Comparison of ENCODE assay signal across 9 cellular contexts in the genomic region with DNA sequence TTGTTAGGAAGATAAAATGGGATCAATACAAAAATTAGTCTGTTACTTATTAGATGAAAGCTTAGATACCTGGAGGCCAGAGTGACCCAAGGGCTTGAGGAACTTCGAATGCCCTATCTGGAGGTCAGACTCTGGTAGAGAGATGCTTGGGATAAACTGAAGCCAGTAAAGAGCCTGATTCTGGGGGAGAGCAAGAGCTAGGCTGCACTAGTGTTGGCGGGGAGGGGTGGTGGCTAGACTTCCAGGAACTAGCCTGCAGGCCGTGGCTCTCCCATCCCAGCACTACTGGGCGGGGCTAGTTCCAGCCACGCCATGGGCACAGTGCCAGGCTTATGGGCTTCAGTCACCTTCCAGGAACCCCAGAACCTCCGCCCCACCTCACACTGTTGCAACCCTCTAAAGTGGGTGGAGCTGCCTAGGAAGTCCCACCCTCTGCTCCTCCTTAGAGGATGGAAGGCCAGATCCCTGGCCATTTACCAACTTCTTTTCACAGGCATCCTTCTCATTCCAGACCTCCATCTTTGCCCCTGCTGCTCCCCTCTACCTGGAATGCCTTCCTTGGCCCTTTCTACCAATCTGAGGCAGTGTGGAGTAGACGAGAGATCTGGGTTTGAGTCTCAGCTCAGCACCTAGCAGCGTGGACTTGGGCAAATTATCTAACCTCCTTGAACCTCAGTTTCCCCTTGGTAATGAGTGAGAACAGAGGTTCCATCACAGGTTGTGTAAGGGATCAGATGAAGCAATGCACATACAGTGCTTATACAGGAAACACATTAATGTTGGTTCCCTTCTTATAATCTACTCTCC. TPM values are rescaled to one million over a fixed set of nuclear protein-coding genes. Genes with fewer than 3 reads are reported as not detected.
A peak's percentile ranks its signal among the peaks of the same experiment; 100 is the strongest.
DNase-seq lines count a peak whose midpoint lies in the region; ATAC-seq and TF ChIP-seq lines count a peak whose summit lies in the region.
"Had no signal": no experiment of that assay in that cellular context is flagged by ENCODE, and none has a peak within 500 bp of the region (broad histone marks: within the 10 kb centered on the region; RNA-seq: fewer than 3 reads in every experiment).

No MANE protein-coding gene starts in this region.

- no peak for TF ChIP-seq POLR2A in breast epithelium (IDR thresholded peaks at IDR 0.05)

- DNase-seq in GF-D8 (lab: John Stamatoyannopoulos, UW) = peak; percentile 98
- DNase-seq in NCI-H69 (lab: John Stamatoyannopoulos, UW) = peak; percentile 87
- peak; percentile 65 to 77 for DNase-seq in breast epithelium (ENCODE audit: low spot score in 2 of 2)
- DNase-seq in mucosa of gallbladder (ENCODE audit: low spot score) = peak; percentile 89
- no peak for DNase-seq in ACHN
- DNase-seq in T1000 (lab: John Stamatoyannopoulos, UW) = no peak

- no peaks in the 10 kb centered on the region for H3K9me3 ChIP-seq in breast epithelium
- H3K9me3 ChIP-seq: HAP-1 had no signal

- no peak overlapping the region for H3K4me3 ChIP-seq in breast epithelium
- H3K4me3 ChIP-seq: HAP-1 had no signal

- no peak for TF ChIP-seq CTCF in breast epithelium (IDR thresholded peaks at IDR 0.05)

- in situ Hi-C loops in ACHN (cut with HindIII; ENCODE audit: low pct_ligation_motif_present, low pct_unique_long_range_greater_than_20kb, low sequenced_read_pairs) = no loop called here

- no peak for ATAC-seq in HG03354 (IDR thresholded peaks at IDR 0.05; ENCODE audit: poor library complexity, severe bottlenecking, unreplicated experiment)
- no peak for ATAC-seq in HG03432 (IDR thresholded peaks at IDR 0.05; ENCODE audit: unreplicated experiment)

- H3K27me3 ChIP-seq in breast epithelium = no peaks in the 10 kb centered on the region

- H3K36me3 ChIP-seq in breast epithelium = no peaks in the 10 kb centered on the region
- H3K36me3 ChIP-seq: HAP-1 had no signal

- H3K27ac ChIP-seq in breast epithelium = no peak overlapping the region

- no peaks in the 10 kb centered on the region for H3K4me1 ChIP-seq in breast epithelium
- H3K4me1 ChIP-seq: HAP-1 had no signal

- intact Hi-C loops in breast epithelium (cut with DNase I; ENCODE audit: low total_unique reads) = no loop called here

RNA-seq across cellular contexts. Expression of gene NFE2, which starts 6.3 kb away (rescaled TPM):
- under 1 TPM; 0.15 to 0.48 (median 0.33) TPM for total RNA-seq in breast epithelium
- total RNA-seq in mucosa of gallbladder = 0.58 TPM

RNA-seq across cellular contexts. Expression of gene COPZ1, which starts 17.8 kb away (rescaled TPM):
- total RNA-seq in breast epithelium (100 to 1,000 TPM in 1 of 3 donors, 10 to 100 TPM in 2; 70.9 to 109 (median 90.1) TPM), mucosa of gallbladder (138 TPM)

RNA-seq across cellular contexts. Expression of gene HNRNPA1, which starts 26.6 kb away (rescaled TPM):
- 100 to 1,000 TPM; 387 to 571 (median 477) TPM for total RNA-seq in breast epithelium
- total RNA-seq in mucosa of gallbladder = 686 TPM

RNA-seq across cellular contexts. Expression of gene CBX5, which starts 27.2 kb away (rescaled TPM):
- 10 to 100 TPM; 22.4 to 45.8 (median 31.8) TPM for total RNA-seq in breast epithelium
- 62.0 TPM for total RNA-seq in mucosa of gallbladder

RNA-seq across cellular contexts. Expression of gene GPR84, which starts 57.2 kb away (rescaled TPM):
- under 1 TPM in 1 of 3 donors, not detected in 2; 0.44 TPM for total RNA-seq in breast epithelium
- total RNA-seq in mucosa of gallbladder = 1.8 TPM

Comparison
In these comparisons a context has a peak if more than half of its experiments do, and no peak if none do; other contexts are left out.
1. DNase-seq: peak in GF-D8 (single experiment), NCI-H69 (single experiment), breast epithelium (2 of 2) and mucosa of gallbladder (single experiment); none in ACHN (single experiment) and T1000 (single experiment).